25 cellular contexts compared by ENCODE assay signal in the genomic region with DNA sequence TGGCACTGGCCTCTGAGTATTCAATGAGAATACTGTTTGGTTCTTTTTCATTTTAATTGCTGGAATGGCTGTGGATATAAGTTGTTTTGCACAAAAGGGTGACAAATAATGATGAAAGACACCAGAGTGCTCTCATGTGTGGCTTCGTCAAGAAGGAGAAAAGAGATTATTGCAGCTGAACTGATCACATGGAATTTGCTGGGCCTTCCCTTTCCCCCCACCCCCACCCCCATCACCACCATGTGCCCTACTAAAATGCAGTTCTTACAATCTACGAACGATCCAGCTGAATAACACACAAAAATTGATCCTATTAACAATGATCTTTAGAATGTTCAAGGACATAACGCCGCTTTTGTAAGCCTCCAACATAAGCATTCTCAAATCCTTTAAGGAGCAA.
"Had no signal": no experiment of that assay in that cellular context is flagged by ENCODE, and none has a peak within 500 bp of the region (broad histone marks: within the 10 kb centered on the region; RNA-seq: fewer than 3 reads in every experiment).

No MANE protein-coding gene starts in this region.

- ATAC-seq: activated T-helper 17 cell treated with anti-CD3 and anti-CD28 coated beads, Interleukin-2, amount 50 U/mL, for 72 hours had no signal

- H3K9me3 Mint-ChIP-seq: activated CD4-positive, alpha-beta memory T cell treated with anti-CD3 and anti-CD28 coated beads, Interleukin-2, amount 10 ng/mL, durations not matched to agents 7 days and 5 days; activated naive CD4-positive, alpha-beta T cell treated with anti-CD3 and anti-CD28 coated beads, Interleukin-2, amount 10 ng/mL, durations not matched to agents 7 days and 5 days; activated naive CD8-positive, alpha-beta T cell treated with anti-CD3 and anti-CD28 coated beads for 36 hours; activated T-helper 17 cell treated with anti-CD3 and anti-CD28 coated beads, Interleukin-2, amount 50 U/mL, for 72 hours had no signal

- H3K4me1 Mint-ChIP-seq: activated CD4-positive, alpha-beta memory T cell treated with anti-CD3 and anti-CD28 coated beads, Interleukin-2, amount 10 ng/mL, durations not matched to agents 7 days and 5 days; activated naive CD4-positive, alpha-beta T cell treated with anti-CD3 and anti-CD28 coated beads, Interleukin-2, amount 10 ng/mL, durations not matched to agents 7 days and 5 days; activated naive CD8-positive, alpha-beta T cell treated with anti-CD3 and anti-CD28 coated beads for 36 hours; activated T-helper 17 cell treated with anti-CD3 and anti-CD28 coated beads, Interleukin-2, amount 50 U/mL, for 72 hours had no signal

- H3K4me1 ChIP-seq: breast epithelium, Peyer's patch, SJCRH30 had no signal

- H3K27me3 Mint-ChIP-seq: activated CD4-positive, alpha-beta memory T cell treated with anti-CD3 and anti-CD28 coated beads, Interleukin-2, amount 10 ng/mL, durations not matched to agents 7 days and 5 days; activated naive CD8-positive, alpha-beta T cell treated with anti-CD3 and anti-CD28 coated beads for 36 hours; activated T-helper 17 cell treated with anti-CD3 and anti-CD28 coated beads, Interleukin-2, amount 50 U/mL, for 72 hours had no signal

- DNase-seq: activated CD4-positive, alpha-beta memory T cell treated with anti-CD3 and anti-CD28 coated beads, Interleukin-2, amount 10 ng/mL, durations not matched to agents 7 days and 5 days; activated CD4-positive, alpha-beta T cell treated with anti-CD3 and anti-CD28 coated beads, Interleukin-2, amount 50 U/mL, for 1 hour; activated CD4-positive, CD25-positive, alpha-beta regulatory T cell; activated gamma-delta T cell; activated naive CD4-positive, alpha-beta T cell treated with anti-CD3 and anti-CD28 coated beads, Interleukin-2, amount 10 ng/mL, durations not matched to agents 7 days and 5 days; activated naive CD8-positive, alpha-beta T cell treated with anti-CD3 and anti-CD28 coated beads for 36 hours; activated T-cell treated with anti-CD3 and anti-CD28 coated beads for 4 hours; activated T-cell treated with anti-CD3 and anti-CD28 coated beads, Interleukin-2, amount 50 U/mL, for 48 hours; MM.1S; NCI-H1105 treated with DMSO at 0.1 percent for 48 hours; NCI-H1436 treated with DMSO at 0.1 percent for 48 hours; NCI-H187; NCI-H2081 treated with DMSO at 0.1 percent for 48 hours; NCI-H446; NCI-H524; Peyer's patch; Right ventricle myocardium superior; SJCRH30; SK-N-SH; T-helper 1 cell had no signal

- H3K27ac Mint-ChIP-seq: activated CD4-positive, alpha-beta memory T cell treated with anti-CD3 and anti-CD28 coated beads, Interleukin-2, amount 10 ng/mL, durations not matched to agents 7 days and 5 days; activated naive CD4-positive, alpha-beta T cell treated with anti-CD3 and anti-CD28 coated beads, Interleukin-2, amount 10 ng/mL, durations not matched to agents 7 days and 5 days; activated naive CD8-positive, alpha-beta T cell treated with anti-CD3 and anti-CD28 coated beads for 36 hours; activated T-helper 17 cell treated with anti-CD3 and anti-CD28 coated beads, Interleukin-2, amount 50 U/mL, for 72 hours had no signal

- H3K4me3 Mint-ChIP-seq: activated CD4-positive, alpha-beta memory T cell treated with anti-CD3 and anti-CD28 coated beads, Interleukin-2, amount 10 ng/mL, durations not matched to agents 7 days and 5 days; activated naive CD4-positive, alpha-beta T cell treated with anti-CD3 and anti-CD28 coated beads, Interleukin-2, amount 10 ng/mL, durations not matched to agents 7 days and 5 days; activated naive CD8-positive, alpha-beta T cell treated with anti-CD3 and anti-CD28 coated beads for 36 hours; activated T-helper 17 cell treated with anti-CD3 and anti-CD28 coated beads, Interleukin-2, amount 50 U/mL, for 72 hours had no signal

- H3K27ac ChIP-seq: breast epithelium, KMS-11, Peyer's patch, RWPE1, SJCRH30, VCaP had no signal

- H3K27me3 ChIP-seq: Peyer's patch, SJCRH30 had no signal

- H3K36me3 Mint-ChIP-seq: activated naive CD4-positive, alpha-beta T cell treated with anti-CD3 and anti-CD28 coated beads, Interleukin-2, amount 10 ng/mL, durations not matched to agents 7 days and 5 days; activated naive CD8-positive, alpha-beta T cell treated with anti-CD3 and anti-CD28 coated beads for 36 hours had no signal

- H3K4me2 ChIP-seq: KMS-11, SK-N-SH had no signal

- H3K9ac ChIP-seq: KMS-11, SK-N-SH had no signal

- H3K4me3 ChIP-seq: breast epithelium, Peyer's patch, SJCRH30 had no signal

- H3K9me3 ChIP-seq: breast epithelium, Peyer's patch, SJCRH30, SK-N-SH had no signal

- H3K36me3 ChIP-seq: breast epithelium, Peyer's patch, SJCRH30 had no signal
